In the genomic region with DNA sequence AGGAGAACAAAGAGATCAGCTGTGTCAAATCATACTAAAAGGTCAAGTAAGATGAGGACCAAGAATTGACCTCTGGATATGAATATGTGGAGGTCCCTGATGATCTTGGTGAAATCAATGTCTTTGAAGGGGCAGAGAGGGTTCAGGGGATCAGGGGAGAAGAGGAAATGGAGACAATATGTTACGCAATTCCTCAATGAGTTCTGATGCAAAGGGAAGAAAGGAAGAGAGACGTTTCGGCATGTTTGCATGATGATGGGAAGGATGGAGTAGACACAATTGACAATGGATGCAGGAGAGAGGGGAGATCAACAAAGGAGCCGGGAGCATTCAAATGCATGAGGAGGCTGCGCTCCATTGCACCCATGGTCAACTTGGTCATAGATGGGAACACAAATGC, we compare ENCODE assay signal across 2 cellular contexts.
TF ChIP-seq lines count a peak whose summit lies in the region.

No MANE protein-coding gene starts in this region.

TF ChIP-seq in GM23338, 12 proteins besides CTCF, POLR2A, EP300 and RAD21 (continues in another document):
- TF ChIP-seq JUNB (IDR thresholded peaks at IDR 0.05; ENCODE audit: unreplicated experiment): no peak
- no peak for TF ChIP-seq ZNF331 (CRISPR knock-in tag; IDR thresholded peaks at IDR 0.05; ENCODE audit: low read depth)
- no peak for TF ChIP-seq EZH2 (IDR thresholded peaks at IDR 0.05; ENCODE audit: low read depth, unreplicated experiment)
- TF ChIP-seq NANOG (IDR thresholded peaks at IDR 0.05; ENCODE audit: borderline replicate concordance): no peak
- TF ChIP-seq ZNF114 (CRISPR knock-in tag; IDR thresholded peaks at IDR 0.05): no peak
- no peak for TF ChIP-seq STAT1 (IDR thresholded peaks at IDR 0.05; ENCODE audit: unreplicated experiment)
- TF ChIP-seq, protein P1, sequence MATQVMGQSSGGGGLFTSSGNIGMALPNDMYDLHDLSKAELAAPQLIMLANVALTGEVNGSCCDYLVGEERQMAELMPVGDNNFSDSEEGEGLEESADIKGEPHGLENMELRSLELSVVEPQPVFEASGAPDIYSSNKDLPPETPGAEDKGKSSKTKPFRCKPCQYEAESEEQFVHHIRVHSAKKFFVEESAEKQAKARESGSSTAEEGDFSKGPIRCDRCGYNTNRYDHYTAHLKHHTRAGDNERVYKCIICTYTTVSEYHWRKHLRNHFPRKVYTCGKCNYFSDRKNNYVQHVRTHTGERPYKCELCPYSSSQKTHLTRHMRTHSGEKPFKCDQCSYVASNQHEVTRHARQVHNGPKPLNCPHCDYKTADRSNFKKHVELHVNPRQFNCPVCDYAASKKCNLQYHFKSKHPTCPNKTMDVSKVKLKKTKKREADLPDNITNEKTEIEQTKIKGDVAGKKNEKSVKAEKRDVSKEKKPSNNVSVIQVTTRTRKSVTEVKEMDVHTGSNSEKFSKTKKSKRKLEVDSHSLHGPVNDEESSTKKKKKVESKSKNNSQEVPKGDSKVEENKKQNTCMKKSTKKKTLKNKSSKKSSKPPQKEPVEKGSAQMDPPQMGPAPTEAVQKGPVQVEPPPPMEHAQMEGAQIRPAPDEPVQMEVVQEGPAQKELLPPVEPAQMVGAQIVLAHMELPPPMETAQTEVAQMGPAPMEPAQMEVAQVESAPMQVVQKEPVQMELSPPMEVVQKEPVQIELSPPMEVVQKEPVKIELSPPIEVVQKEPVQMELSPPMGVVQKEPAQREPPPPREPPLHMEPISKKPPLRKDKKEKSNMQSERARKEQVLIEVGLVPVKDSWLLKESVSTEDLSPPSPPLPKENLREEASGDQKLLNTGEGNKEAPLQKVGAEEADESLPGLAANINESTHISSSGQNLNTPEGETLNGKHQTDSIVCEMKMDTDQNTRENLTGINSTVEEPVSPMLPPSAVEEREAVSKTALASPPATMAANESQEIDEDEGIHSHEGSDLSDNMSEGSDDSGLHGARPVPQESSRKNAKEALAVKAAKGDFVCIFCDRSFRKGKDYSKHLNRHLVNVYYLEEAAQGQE (IDR thresholded peaks at IDR 0.05; ENCODE audit: unreplicated experiment): no peak
- TF ChIP-seq, protein P2, sequence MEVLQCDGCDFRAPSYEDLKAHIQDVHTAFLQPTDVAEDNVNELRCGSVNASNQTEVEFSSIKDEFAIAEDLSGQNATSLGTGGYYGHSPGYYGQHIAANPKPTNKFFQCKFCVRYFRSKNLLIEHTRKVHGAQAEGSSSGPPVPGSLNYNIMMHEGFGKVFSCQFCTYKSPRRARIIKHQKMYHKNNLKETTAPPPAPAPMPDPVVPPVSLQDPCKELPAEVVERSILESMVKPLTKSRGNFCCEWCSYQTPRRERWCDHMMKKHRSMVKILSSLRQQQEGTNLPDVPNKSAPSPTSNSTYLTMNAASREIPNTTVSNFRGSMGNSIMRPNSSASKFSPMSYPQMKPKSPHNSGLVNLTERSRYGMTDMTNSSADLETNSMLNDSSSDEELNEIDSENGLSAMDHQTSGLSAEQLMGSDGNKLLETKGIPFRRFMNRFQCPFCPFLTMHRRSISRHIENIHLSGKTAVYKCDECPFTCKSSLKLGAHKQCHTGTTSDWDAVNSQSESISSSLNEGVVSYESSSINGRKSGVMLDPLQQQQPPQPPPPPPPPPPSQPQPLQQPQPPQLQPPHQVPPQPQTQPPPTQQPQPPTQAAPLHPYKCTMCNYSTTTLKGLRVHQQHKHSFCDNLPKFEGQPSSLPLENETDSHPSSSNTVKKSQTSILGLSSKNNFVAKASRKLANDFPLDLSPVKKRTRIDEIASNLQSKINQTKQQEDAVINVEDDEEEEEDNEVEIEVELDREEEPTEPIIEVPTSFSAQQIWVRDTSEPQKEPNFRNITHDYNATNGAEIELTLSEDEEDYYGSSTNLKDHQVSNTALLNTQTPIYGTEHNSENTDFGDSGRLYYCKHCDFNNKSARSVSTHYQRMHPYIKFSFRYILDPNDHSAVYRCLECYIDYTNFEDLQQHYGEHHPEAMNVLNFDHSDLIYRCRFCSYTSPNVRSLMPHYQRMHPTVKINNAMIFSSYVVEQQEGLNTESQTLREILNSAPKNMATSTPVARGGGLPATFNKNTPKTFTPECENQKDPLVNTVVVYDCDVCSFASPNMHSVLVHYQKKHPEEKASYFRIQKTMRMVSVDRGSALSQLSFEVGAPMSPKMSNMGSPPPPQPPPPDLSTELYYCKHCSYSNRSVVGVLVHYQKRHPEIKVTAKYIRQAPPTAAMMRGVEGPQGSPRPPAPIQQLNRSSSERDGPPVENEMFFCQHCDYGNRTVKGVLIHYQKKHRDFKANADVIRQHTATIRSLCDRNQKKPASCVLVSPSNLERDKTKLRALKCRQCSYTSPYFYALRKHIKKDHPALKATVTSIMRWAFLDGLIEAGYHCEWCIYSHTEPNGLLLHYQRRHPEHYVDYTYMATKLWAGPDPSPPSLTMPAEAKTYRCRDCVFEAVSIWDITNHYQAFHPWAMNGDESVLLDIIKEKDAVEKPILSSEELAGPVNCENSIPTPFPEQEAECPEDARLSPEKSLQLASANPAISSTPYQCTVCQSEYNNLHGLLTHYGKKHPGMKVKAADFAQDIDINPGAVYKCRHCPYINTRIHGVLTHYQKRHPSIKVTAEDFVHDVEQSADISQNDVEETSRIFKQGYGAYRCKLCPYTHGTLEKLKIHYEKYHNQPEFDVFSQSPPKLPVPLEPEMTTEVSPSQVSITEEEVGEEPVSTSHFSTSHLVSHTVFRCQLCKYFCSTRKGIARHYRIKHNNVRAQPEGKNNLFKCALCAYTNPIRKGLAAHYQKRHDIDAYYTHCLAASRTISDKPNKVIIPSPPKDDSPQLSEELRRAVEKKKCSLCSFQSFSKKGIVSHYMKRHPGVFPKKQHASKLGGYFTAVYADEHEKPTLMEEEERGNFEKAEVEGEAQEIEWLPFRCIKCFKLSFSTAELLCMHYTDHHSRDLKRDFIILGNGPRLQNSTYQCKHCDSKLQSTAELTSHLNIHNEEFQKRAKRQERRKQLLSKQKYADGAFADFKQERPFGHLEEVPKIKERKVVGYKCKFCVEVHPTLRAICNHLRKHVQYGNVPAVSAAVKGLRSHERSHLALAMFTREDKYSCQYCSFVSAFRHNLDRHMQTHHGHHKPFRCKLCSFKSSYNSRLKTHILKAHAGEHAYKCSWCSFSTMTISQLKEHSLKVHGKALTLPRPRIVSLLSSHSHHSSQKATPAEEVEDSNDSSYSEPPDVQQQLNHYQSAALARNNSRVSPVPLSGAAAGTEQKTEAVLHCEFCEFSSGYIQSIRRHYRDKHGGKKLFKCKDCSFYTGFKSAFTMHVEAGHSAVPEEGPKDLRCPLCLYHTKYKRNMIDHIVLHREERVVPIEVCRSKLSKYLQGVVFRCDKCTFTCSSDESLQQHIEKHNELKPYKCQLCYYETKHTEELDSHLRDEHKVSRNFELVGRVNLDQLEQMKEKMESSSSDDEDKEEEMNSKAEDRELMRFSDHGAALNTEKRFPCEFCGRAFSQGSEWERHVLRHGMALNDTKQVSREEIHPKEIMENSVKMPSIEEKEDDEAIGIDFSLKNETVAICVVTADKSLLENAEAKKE (CRISPR knock-in tag; IDR thresholded peaks at IDR 0.05): no peak
- no peak for TF ChIP-seq POLR2AphosphoS5 (IDR thresholded peaks at IDR 0.05; ENCODE audit: low read depth)
- TF ChIP-seq CREB1 (CRISPR knock-in tag; IDR thresholded peaks at IDR 0.05; ENCODE audit: low read depth): no peak
- no peak for TF ChIP-seq EZH2phosphoT487 (IDR thresholded peaks at IDR 0.05; ENCODE audit: unreplicated experiment)

TF ChIP-seq in K562, 482 proteins besides CTCF, POLR2A, EP300 and RAD21:
- TF ChIP-seq, protein P3, sequence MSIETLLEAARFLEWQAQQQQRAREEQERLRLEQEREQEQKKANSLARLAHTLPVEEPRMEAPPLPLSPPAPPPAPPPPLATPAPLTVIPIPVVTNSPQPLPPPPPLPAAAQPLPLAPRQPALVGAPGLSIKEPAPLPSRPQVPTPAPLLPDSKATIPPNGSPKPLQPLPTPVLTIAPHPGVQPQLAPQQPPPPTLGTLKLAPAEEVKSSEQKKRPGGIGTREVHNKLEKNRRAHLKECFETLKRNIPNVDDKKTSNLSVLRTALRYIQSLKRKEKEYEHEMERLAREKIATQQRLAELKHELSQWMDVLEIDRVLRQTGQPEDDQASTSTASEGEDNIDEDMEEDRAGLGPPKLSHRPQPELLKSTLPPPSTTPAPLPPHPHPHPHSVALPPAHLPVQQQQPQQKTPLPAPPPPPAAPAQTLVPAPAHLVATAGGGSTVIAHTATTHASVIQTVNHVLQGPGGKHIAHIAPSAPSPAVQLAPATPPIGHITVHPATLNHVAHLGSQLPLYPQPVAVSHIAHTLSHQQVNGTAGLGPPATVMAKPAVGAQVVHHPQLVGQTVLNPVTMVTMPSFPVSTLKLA (conservative IDR thresholded peaks at IDR 0.05): no peak
- TF ChIP-seq, protein P4, sequence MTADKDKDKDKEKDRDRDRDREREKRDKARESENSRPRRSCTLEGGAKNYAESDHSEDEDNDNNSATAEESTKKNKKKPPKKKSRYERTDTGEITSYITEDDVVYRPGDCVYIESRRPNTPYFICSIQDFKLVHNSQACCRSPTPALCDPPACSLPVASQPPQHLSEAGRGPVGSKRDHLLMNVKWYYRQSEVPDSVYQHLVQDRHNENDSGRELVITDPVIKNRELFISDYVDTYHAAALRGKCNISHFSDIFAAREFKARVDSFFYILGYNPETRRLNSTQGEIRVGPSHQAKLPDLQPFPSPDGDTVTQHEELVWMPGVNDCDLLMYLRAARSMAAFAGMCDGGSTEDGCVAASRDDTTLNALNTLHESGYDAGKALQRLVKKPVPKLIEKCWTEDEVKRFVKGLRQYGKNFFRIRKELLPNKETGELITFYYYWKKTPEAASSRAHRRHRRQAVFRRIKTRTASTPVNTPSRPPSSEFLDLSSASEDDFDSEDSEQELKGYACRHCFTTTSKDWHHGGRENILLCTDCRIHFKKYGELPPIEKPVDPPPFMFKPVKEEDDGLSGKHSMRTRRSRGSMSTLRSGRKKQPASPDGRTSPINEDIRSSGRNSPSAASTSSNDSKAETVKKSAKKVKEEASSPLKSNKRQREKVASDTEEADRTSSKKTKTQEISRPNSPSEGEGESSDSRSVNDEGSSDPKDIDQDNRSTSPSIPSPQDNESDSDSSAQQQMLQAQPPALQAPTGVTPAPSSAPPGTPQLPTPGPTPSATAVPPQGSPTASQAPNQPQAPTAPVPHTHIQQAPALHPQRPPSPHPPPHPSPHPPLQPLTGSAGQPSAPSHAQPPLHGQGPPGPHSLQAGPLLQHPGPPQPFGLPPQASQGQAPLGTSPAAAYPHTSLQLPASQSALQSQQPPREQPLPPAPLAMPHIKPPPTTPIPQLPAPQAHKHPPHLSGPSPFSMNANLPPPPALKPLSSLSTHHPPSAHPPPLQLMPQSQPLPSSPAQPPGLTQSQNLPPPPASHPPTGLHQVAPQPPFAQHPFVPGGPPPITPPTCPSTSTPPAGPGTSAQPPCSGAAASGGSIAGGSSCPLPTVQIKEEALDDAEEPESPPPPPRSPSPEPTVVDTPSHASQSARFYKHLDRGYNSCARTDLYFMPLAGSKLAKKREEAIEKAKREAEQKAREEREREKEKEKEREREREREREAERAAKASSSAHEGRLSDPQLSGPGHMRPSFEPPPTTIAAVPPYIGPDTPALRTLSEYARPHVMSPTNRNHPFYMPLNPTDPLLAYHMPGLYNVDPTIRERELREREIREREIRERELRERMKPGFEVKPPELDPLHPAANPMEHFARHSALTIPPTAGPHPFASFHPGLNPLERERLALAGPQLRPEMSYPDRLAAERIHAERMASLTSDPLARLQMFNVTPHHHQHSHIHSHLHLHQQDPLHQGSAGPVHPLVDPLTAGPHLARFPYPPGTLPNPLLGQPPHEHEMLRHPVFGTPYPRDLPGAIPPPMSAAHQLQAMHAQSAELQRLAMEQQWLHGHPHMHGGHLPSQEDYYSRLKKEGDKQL (CRISPR knock-in tag; IDR thresholded peaks at IDR 0.05; ENCODE audit: borderline replicate concordance): no peak
- no peak for TF ChIP-seq CEBPG (CRISPR knock-in tag; IDR thresholded peaks at IDR 0.05)
- peak; percentile 73 to 78 for TF ChIP-seq CEBPG (tag; conservative IDR thresholded peaks at IDR 0.05 in 1 of 2, IDR thresholded peaks at IDR 0.05 in 1 of 2)
- peak; percentile 71 for TF ChIP-seq CEBPB (tag; IDR thresholded peaks at IDR 0.05)
